In the genomic region with DNA sequence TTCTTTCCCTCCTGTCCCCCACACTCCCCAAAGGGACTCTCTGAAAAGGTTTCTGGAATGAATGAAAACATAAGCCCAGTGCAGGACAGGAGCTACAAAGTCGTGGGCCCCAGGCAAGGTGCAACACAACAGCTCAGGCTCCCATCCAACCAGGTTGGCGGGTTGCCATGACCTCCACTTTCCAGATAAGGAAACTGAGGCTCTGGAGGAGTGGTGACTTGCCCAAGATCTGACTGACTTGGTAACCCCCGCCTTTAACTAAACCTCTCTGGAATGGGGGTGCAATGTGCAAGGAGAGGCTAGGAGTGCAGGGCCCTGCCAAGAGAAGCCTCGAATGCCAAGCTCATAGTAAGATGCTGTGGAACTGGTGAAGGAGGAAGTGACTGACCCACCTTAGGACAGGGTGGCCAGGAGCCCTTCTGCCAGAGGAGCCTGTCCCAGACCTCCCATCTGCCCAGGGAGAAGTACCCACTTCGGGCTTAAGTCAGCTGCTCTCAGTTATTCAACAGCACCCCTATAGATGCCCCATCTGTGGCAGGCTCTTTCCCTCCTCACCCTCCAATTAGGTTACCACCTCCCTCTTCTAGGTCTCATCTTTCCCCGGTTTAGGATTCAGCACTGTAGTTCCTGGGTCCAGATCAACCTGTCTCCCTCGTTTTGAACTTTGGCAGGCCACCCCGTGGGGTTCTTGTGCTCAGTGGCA, we compare ENCODE assay signal across 9 cellular contexts. TPM values are rescaled to one million over a fixed set of nuclear protein-coding genes. Genes with fewer than 3 reads are reported as not detected.
DNase-seq lines count a peak whose midpoint lies in the region; ATAC-seq and TF ChIP-seq lines count a peak whose summit lies in the region.
"Had no signal": no experiment of that assay in that cellular context is flagged by ENCODE, and none has a peak within 500 bp of the region (broad histone marks: within the 10 kb centered on the region; RNA-seq: fewer than 3 reads in every experiment).

No MANE protein-coding gene starts in this region.

- no peak for TF ChIP-seq POLR2A in Peyer's patch (IDR thresholded peaks at IDR 0.05)
- no peak for TF ChIP-seq POLR2A in ovary (IDR thresholded peaks at IDR 0.05)

- no peak for ATAC-seq in HG02885 (IDR thresholded peaks at IDR 0.05; ENCODE audit: poor library complexity, unreplicated experiment)
- ATAC-seq in GM18498 (IDR thresholded peaks at IDR 0.05; ENCODE audit: unreplicated experiment), result no peak

- H3K27me3 Mint-ChIP-seq in Caco-2 (ENCODE audit: insufficient read depth, unreplicated experiment) (no peaks in the 10 kb centered on the region), endothelial cell (ENCODE audit: unreplicated experiment) (peaks cover 9% of the 10 kb centered on the region)

- H3K4me3 ChIP-seq in Caco-2 (ENCODE audit: low read depth, low read length) (peak overlapping the region; percentile 60), Peyer's patch (peak overlapping the region in 3 of 4 donors; percentile 77 to 95 (median 86)), ovary (peak overlapping the region; percentile 75)

- TF ChIP-seq CTCF in Caco-2 (IDR thresholded peaks at IDR 0.05; ENCODE audit: insufficient read depth in 1 of 2, low read depth in 1 of 2, low read length in 1 of 2, severe bottlenecking in 1 of 2, unreplicated experiment in 1 of 2), result no peak
- TF ChIP-seq CTCF in Peyer's patch (IDR thresholded peaks at IDR 0.05), result no peak
- no peak for TF ChIP-seq CTCF in endothelial cell (IDR thresholded peaks at IDR 0.05; ENCODE audit: unreplicated experiment)
- no peak for TF ChIP-seq CTCF in ovary (IDR thresholded peaks at IDR 0.05)

- H3K9me3 ChIP-seq in Caco-2, result no peaks in the 10 kb centered on the region
- H3K9me3 ChIP-seq in Peyer's patch, result no peaks in the 10 kb centered on the region
- no peaks in the 10 kb centered on the region for H3K9me3 ChIP-seq in ovary

- H3K27me3 ChIP-seq in Caco-2 (replicated peaks; ENCODE audit: control insufficient read depth, insufficient read depth, low read length) (no peaks in the 10 kb centered on the region), Peyer's patch (no peaks in the 10 kb centered on the region), ovary (no peaks in the 10 kb centered on the region)

- no peaks in the 10 kb centered on the region for H3K9me3 Mint-ChIP-seq in Caco-2 (ENCODE audit: unreplicated experiment)
- H3K9me3 Mint-ChIP-seq in endothelial cell (ENCODE audit: unreplicated experiment), result no peaks in the 10 kb centered on the region

- H3K36me3 ChIP-seq in Caco-2 (ENCODE audit: control insufficient read depth, insufficient read depth, low read length) (no peaks in the 10 kb centered on the region; the same call in 1 of the 2 replicates), Peyer's patch (peaks cover 0 to 19% (median 0%) of the 10 kb centered on the region in 3 donors), ovary (no peaks in the 10 kb centered on the region)

- DNase-seq in Caco-2 (no peak), Peyer's patch (peak in 1 of 3 donors; percentile 44), endothelial cell (ENCODE audit: low spot score) (no peak), ovary (peak in 3 of 5 donors; percentile 58 to 62 (median 61)), NCI-H69 (lab: John Stamatoyannopoulos, UW) (no peak), HPDE6-E6E7 (ENCODE audit: extremely low spot score) (no peak)
- DNase-seq: NCI-H1436 treated with DMSO at 0.1 percent for 48 hours had no signal

- POLR2A ChIA-PET in Caco-2 (lab: Charles Lee), result interaction anchor here (0.6 kb wide), 1 partner anchor 81 kb away, joined by 11 read pairs; no protein-coding TSS in a partner anchor

- H3K4me3 Mint-ChIP-seq in Caco-2 (ENCODE audit: unreplicated experiment) (peak overlapping the region; percentile 88), endothelial cell (ENCODE audit: unreplicated experiment) (peak overlapping the region; percentile 92)

- H3K27ac ChIP-seq in Peyer's patch (peak overlapping the region; percentile 82 to 92 (median 84)), ovary (peak overlapping the region in 1 of 2 donors; percentile 87)

- H3K27ac Mint-ChIP-seq in Caco-2 (ENCODE audit: unreplicated experiment) (peak overlapping the region; percentile 84), endothelial cell (ENCODE audit: unreplicated experiment) (peak overlapping the region; percentile 74)

- CTCF ChIA-PET in Caco-2 (lab: Charles Lee), result interaction anchor here (1.7 kb wide), 1 partner anchor 29 kb away, joined by 10 read pairs; no protein-coding TSS in a partner anchor

- WGBS in ovary, 3 donors, result 37 to 47% (median 38%) methylated on average over 8 of the region's 8 CpGs

- no TSS peak for BruUV-seq in Caco-2 (replicated peaks; lab: Mats Ljungman, UMichigan)

- H3K4me1 ChIP-seq in Caco-2, result peaks cover 70% of the 10 kb centered on the region
- H3K4me1 ChIP-seq in Peyer's patch, result peaks cover 7 to 9% (median 8%) of the 10 kb centered on the region in 4 donors
- H3K4me1 ChIP-seq in ovary (ENCODE audit: insufficient read depth), result peaks cover 12% of the 10 kb centered on the region

- no peak for TF ChIP-seq EP300 in ovary (IDR thresholded peaks at IDR 0.05)

- H3K4me1 Mint-ChIP-seq in Caco-2 (ENCODE audit: low read depth, unreplicated experiment) (peaks cover 41% of the 10 kb centered on the region), endothelial cell (ENCODE audit: unreplicated experiment) (peaks cover 32% of the 10 kb centered on the region)

- intact Hi-C loops in Caco-2 (cut with micrococcal nuclease; ENCODE audit: unreplicated experiment) (loop anchor here (10.0 kb wide), 1 partner anchor 80 kb away; a partner anchor contains a TSS), ovary (cut with DNase I) (loop anchor here in 1 of 4 donors (5.0 kb wide), 1 partner anchor 78 kb away; a partner anchor contains a TSS)

- H3K36me3 Mint-ChIP-seq in Caco-2 (ENCODE audit: insufficient read depth, unreplicated experiment) (peaks cover 16% of the 10 kb centered on the region), endothelial cell (ENCODE audit: low read depth, unreplicated experiment) (peaks cover 22% of the 10 kb centered on the region)

RNA-seq across cellular contexts. Expression of a gene that starts 0.5 kb away (rescaled TPM):
- total RNA-seq in Caco-2 (2022), result 36.1 and 40.5 TPM in 2 replicates
- not detected for total RNA-seq in Peyer's patch
- 0.67 TPM for total RNA-seq in endothelial cell (ENCODE audit: unreplicated experiment)
- 1 to 10 TPM in 3 of 7 donors, under 1 TPM in 4; 0.31 to 2.3 (median 0.88) TPM for total RNA-seq in ovary
- 1 to 10 TPM; 1.6 to 1.8 TPM for polyA plus RNA-seq in ovary

RNA-seq across cellular contexts. Expression of a gene that starts 1.0 kb away (rescaled TPM):
- total RNA-seq in Caco-2 (2022) (61.1 and 62.2 TPM in 2 replicates), Peyer's patch (100 to 1,000 TPM in 3 of 4 donors, 10 to 100 TPM in 1; 65.7 to 150 (median 128) TPM), endothelial cell (ENCODE audit: unreplicated experiment) (261 TPM), ovary (100 to 1,000 TPM in 4 of 7 donors, 10 to 100 TPM in 3; 73.6 to 142 (median 102) TPM)
- polyA plus RNA-seq in ovary, result 10 to 100 TPM; 74.7 to 77.7 TPM

RNA-seq across cellular contexts. Expression of a gene that starts 9.5 kb away (rescaled TPM):
- 0.28 and 0.32 TPM in 2 replicates for total RNA-seq in Caco-2 (2022)
- 10 to 100 TPM; 18.8 to 24.8 (median 22.0) TPM for total RNA-seq in Peyer's patch
- total RNA-seq in endothelial cell (ENCODE audit: unreplicated experiment), result 175 TPM
- total RNA-seq in ovary, result 10 to 100 TPM in 1 of 7 donors, 1 to 10 TPM in 6; 1.5 to 12.3 (median 3.7) TPM
- 10 to 100 TPM in 1 of 2 donors, 1 to 10 TPM in 1; 8.2 to 11.9 TPM for polyA plus RNA-seq in ovary

RNA-seq across cellular contexts. Expression of a gene that starts 40.8 kb away (rescaled TPM):
- total RNA-seq in Caco-2 (2022) (0.39 and 0.63 TPM in 2 replicates), Peyer's patch (10 to 100 TPM; 27.0 to 98.2 (median 67.2) TPM), endothelial cell (ENCODE audit: unreplicated experiment) (866 TPM), ovary (100 to 1,000 TPM in 2 of 7 donors, 10 to 100 TPM in 5; 31.3 to 114 (median 47.5) TPM)
- polyA plus RNA-seq in ovary, result 10 to 100 TPM; 21.4 to 50.7 TPM

RNA-seq across cellular contexts. Expression of a gene that starts 43.9 kb away (rescaled TPM):
- 2.4 and 4.1 TPM in 2 replicates for total RNA-seq in Caco-2 (2022)
- 10 to 100 TPM; 12.4 to 34.6 (median 17.4) TPM for total RNA-seq in Peyer's patch
- 15.9 TPM for total RNA-seq in endothelial cell (ENCODE audit: unreplicated experiment)
- 10 to 100 TPM in 1 of 7 donors, 1 to 10 TPM in 6; 2.5 to 18.2 (median 6.2) TPM for total RNA-seq in ovary
- 1 to 10 TPM; 3.7 to 8.9 TPM for polyA plus RNA-seq in ovary

Comparison
In these comparisons a context has a peak if more than half of its experiments do, and no peak if none do; other contexts are left out.
1. DNase-seq: peak in ovary (3 of 5); none in Caco-2 (0 of 2), endothelial cell (single experiment), NCI-H69 (single experiment) and HPDE6-E6E7 (single experiment).
2. RNA of a gene that starts 0.5 kb away (total RNA-seq): 36.1 to 40.5 TPM in Caco-2; 0.31 to 2.3 TPM in ovary, 0.67 TPM in endothelial cell (single experiment) and not detected in Peyer's patch; every median in the first group is over 10 times any median in the second.
3. Peak in every context shown above with its lines, with median percentiles within 50 percentile points of each other: H3K4me3 ChIP-seq.